In genomic region chr7:14054125-14054524, GRCh38 we compare ENCODE assay signal across 28 cellular contexts.
"Had no signal": no experiment of that assay in that cellular context is flagged by ENCODE, and none has a peak within 500 bp of the region (broad histone marks: within the 10 kb centered on the region; RNA-seq: fewer than 3 reads in every experiment).

No MANE protein-coding gene starts in this region.

- H3K27ac ChIP-seq: neural progenitor cell, ovary, parathyroid adenoma, psoas muscle, right lobe of liver, sigmoid colon, stomach, thoracic aorta, thyroid gland, tibial nerve, upper lobe of left lung, vagina had no signal

- H3K9ac ChIP-seq: neural progenitor cell, parathyroid adenoma had no signal

- H3K27me3 Mint-ChIP-seq: progenitor cell of endocrine pancreas; stimulated activated naive B cell treated with anti-CD40 and anti-IgM and Interleukin-4, amounts not matched to agents 10 μg/mL and 1 μg/mL and 100 μg/mL, for 72 hours; stimulated activated naive CD8-positive, alpha-beta T cell treated with anti-CD3 and anti-CD28 coated beads, Interleukin-15, Interleukin-2, amounts not matched to agents 100 ng/mL and 50 ng/mL, for 24 hours had no signal

- H3K4me3 ChIP-seq: neural progenitor cell, ovary, psoas muscle, right lobe of liver, sigmoid colon, stomach, thoracic aorta, thyroid gland, tibial nerve, upper lobe of left lung, vagina had no signal

- DNase-seq: occipital lobe; ovary; posterior cingulate gyrus; psoas muscle; right cardiac atrium; right lobe of liver; sigmoid colon; small intestine; stimulated activated CD4-positive, alpha-beta T cell treated with anti-CD3 and anti-CD28 coated beads, Interleukin-15, amount 100 ng/mL, for 24 hours; stimulated activated CD4-positive, alpha-beta T cell treated with anti-CD3 and anti-CD28 coated beads, Interleukin-2, amount 100 ng/mL, for 24 hours; stimulated activated CD4-positive, alpha-beta T cell treated with anti-CD3 and anti-CD28 coated beads, Interleukin-2, amount 100 ng/mL, for 48 hours; stimulated activated CD4-positive, alpha-beta T cell treated with anti-CD3 and anti-CD28 coated beads, Interleukin-4, amount 100 ng/mL, for 24 hours; stimulated activated naive B cell treated with anti-CD40 and anti-IgM and Interleukin-4, amounts not matched to agents 10 μg/mL and 1 μg/mL and 100 μg/mL, for 72 hours; stimulated activated naive CD4-positive, alpha-beta T cell treated with Interleukin-2 at 50 U/mL for 16 hours; stomach; thyroid gland; trophoblast cell; upper lobe of left lung had no signal

- H3K4me1 Mint-ChIP-seq: nephron; neural progenitor cell; stimulated activated naive B cell treated with anti-CD40 and anti-IgM and Interleukin-4, amounts not matched to agents 10 μg/mL and 1 μg/mL and 100 μg/mL, for 72 hours had no signal

- FAIRE-seq: small intestine, urothelium cell line had no signal

- H3K9me3 ChIP-seq: ovary, psoas muscle, right lobe of liver, sigmoid colon, stomach, thoracic aorta, thyroid gland, tibial nerve, upper lobe of left lung, vagina had no signal

- ATAC-seq: psoas muscle; right cardiac atrium; right lobe of liver; stimulated activated effector memory CD8-positive, alpha-beta T cell treated with anti-CD3 and anti-CD28 coated beads, Interleukin-12 subunit alpha, Interleukin-12 subunit beta, amount 100 ng/mL, for 72 hours; stimulated activated naive B cell treated with anti-CD40 and anti-IgM and Interleukin-4, amounts not matched to agents 10 μg/mL and 1 μg/mL and 100 μg/mL, for 72 hours had no signal

- H3K4me1 ChIP-seq: neural progenitor cell, parathyroid adenoma, psoas muscle, right lobe of liver, sigmoid colon, stomach, thyroid gland, tibial nerve, upper lobe of left lung, vagina had no signal

- H3K36me3 Mint-ChIP-seq: neural progenitor cell; stimulated activated effector memory CD8-positive, alpha-beta T cell treated with anti-CD3 and anti-CD28 coated beads, Interleukin-12 subunit alpha, Interleukin-12 subunit beta, amount 100 ng/mL, for 72 hours; stimulated activated naive B cell treated with anti-CD40 and anti-IgM and Interleukin-4, amounts not matched to agents 10 μg/mL and 1 μg/mL and 100 μg/mL, for 72 hours had no signal

- H3K79me2 ChIP-seq: parathyroid adenoma had no signal

- H2AFZ ChIP-seq: neural progenitor cell, parathyroid adenoma had no signal

- H3K4me3 Mint-ChIP-seq: nephron; neural progenitor cell; stimulated activated effector memory CD8-positive, alpha-beta T cell treated with anti-CD3 and anti-CD28 coated beads, Interleukin-12 subunit alpha, Interleukin-12 subunit beta, amount 100 ng/mL, for 72 hours; stimulated activated naive B cell treated with anti-CD40 and anti-IgM and Interleukin-4, amounts not matched to agents 10 μg/mL and 1 μg/mL and 100 μg/mL, for 72 hours; stimulated activated naive CD8-positive, alpha-beta T cell treated with anti-CD3 and anti-CD28 coated beads, Interleukin-15, Interleukin-2, amounts not matched to agents 100 ng/mL and 50 ng/mL, for 24 hours had no signal

- H3K36me3 ChIP-seq: neural progenitor cell, ovary, right lobe of liver, sigmoid colon, stomach, thoracic aorta, thyroid gland, tibial nerve, upper lobe of left lung, vagina had no signal

- H3K27me3 ChIP-seq: neural progenitor cell, ovary, right lobe of liver, sigmoid colon, stomach, thyroid gland, tibial nerve, upper lobe of left lung, vagina had no signal

- H3K9me3 Mint-ChIP-seq: nephron; neural progenitor cell; stimulated activated effector memory CD8-positive, alpha-beta T cell treated with anti-CD3 and anti-CD28 coated beads, Interleukin-12 subunit alpha, Interleukin-12 subunit beta, amount 100 ng/mL, for 72 hours had no signal

- H3K27ac Mint-ChIP-seq: nephron; neural progenitor cell; progenitor cell of endocrine pancreas; stimulated activated effector memory CD8-positive, alpha-beta T cell treated with anti-CD3 and anti-CD28 coated beads, Interleukin-12 subunit alpha, Interleukin-12 subunit beta, amount 100 ng/mL, for 72 hours; stimulated activated naive B cell treated with anti-CD40 and anti-IgM and Interleukin-4, amounts not matched to agents 10 μg/mL and 1 μg/mL and 100 μg/mL, for 72 hours; stimulated activated naive CD8-positive, alpha-beta T cell treated with anti-CD3 and anti-CD28 coated beads, Interleukin-15, Interleukin-2, amounts not matched to agents 100 ng/mL and 50 ng/mL, for 24 hours had no signal

- H3K4me2 ChIP-seq: neural progenitor cell had no signal
